In genomic region chr1:229379901-229380300, GRCh38 we compare ENCODE assay signal across 1 cellular context.
TF ChIP-seq lines count a peak whose summit lies in the region.

No MANE protein-coding gene starts in this region.

TF ChIP-seq in WTC11, 78 proteins besides CTCF, POLR2A, EP300 and RAD21 (continued from another document):
- TF ChIP-seq ZNF532 (CRISPR knock-in tag; IDR thresholded peaks at IDR 0.05; ENCODE audit: borderline replicate concordance) (no peak), USF1 (CRISPR knock-in tag; IDR thresholded peaks at IDR 0.05) (no peak), RORB (CRISPR knock-in tag; IDR thresholded peaks at IDR 0.05) (no peak), ATF1 (CRISPR knock-in tag; IDR thresholded peaks at IDR 0.05) (no peak), ZNF121 (CRISPR knock-in tag; IDR thresholded peaks at IDR 0.05) (no peak), TEAD1 (CRISPR knock-in tag; IDR thresholded peaks at IDR 0.05) (no peak), NFATC4 (CRISPR knock-in tag; IDR thresholded peaks at IDR 0.05) (no peak), EMX1 (CRISPR knock-in tag; IDR thresholded peaks at IDR 0.05) (no peak), ZSCAN18 (CRISPR knock-in tag; IDR thresholded peaks at IDR 0.05) (no peak), PRDM15 (CRISPR knock-in tag; IDR thresholded peaks at IDR 0.05) (no peak), IRF1 (CRISPR knock-in tag; IDR thresholded peaks at IDR 0.05) (no peak), HMGXB4 (CRISPR knock-in tag; IDR thresholded peaks at IDR 0.05) (no peak)
